ENCODE assay signal across 13 cellular contexts in genomic region chr13:75376792-75377402, GRCh38.
DNase-seq lines count a peak whose midpoint lies in the region; ATAC-seq and TF ChIP-seq lines count a peak whose summit lies in the region.
"Had no signal": no experiment of that assay in that cellular context is flagged by ENCODE, and none has a peak within 500 bp of the region (broad histone marks: within the 10 kb centered on the region; RNA-seq: fewer than 3 reads in every experiment).

No MANE protein-coding gene starts in this region.

- no peak overlapping the region for H3K23ac ChIP-seq in H9 (ENCODE audit: insufficient read length, low read depth, low read length)

- no peak overlapping the region for H2BK15ac ChIP-seq in H9 (ENCODE audit: low read depth, low read length)

- no peak overlapping the region for H2BK5ac ChIP-seq in H9 (ENCODE audit: insufficient read length, low read length)

- H4K91ac ChIP-seq in H9 (ENCODE audit: insufficient read length, low read depth, low read length), result no peak overlapping the region

- H3K4ac ChIP-seq in H9 (ENCODE audit: low read depth, low read length), result no peak overlapping the region

- H3K36me3 ChIP-seq in mucosa of descending colon (ENCODE audit: low read depth), result no peaks in the 10 kb centered on the region

- no peak overlapping the region for H3K18ac ChIP-seq in H9 (ENCODE audit: insufficient read length, low read depth, low read length)

- TF ChIP-seq CTCF in mucosa of descending colon (IDR thresholded peaks at IDR 0.05) (no peak), H9 (conservative IDR thresholded peaks at IDR 0.05) (no peak)

- no peaks in the 10 kb centered on the region for H3K36me3 Mint-ChIP-seq in H9 (ENCODE audit: insufficient read depth in 1 of 3, low read depth in 3 of 3)
- H3K36me3 Mint-ChIP-seq: CD14-positive monocyte had no signal

- H3K79me2 ChIP-seq in H9 (ENCODE audit: insufficient read depth, low read length), result 0 out of 2 replicates have a peak, but pooled peaks cover 1% of the 10 kb centered on the region

- H4K8ac ChIP-seq in H9 (replicated peaks; ENCODE audit: insufficient read length, low read depth, low read length), result no peak overlapping the region

- no peak overlapping the region for H4K5ac ChIP-seq in H9 (ENCODE audit: insufficient read length, low read depth, low read length)

- H3K4me3 Mint-ChIP-seq in H9, result no peak overlapping the region
- H3K4me3 Mint-ChIP-seq: CD14-positive monocyte; CD8-positive, alpha-beta memory T cell had no signal

- no peak overlapping the region for H3K14ac ChIP-seq in H9 (ENCODE audit: insufficient read depth, low read length)

- no peak overlapping the region for H3K4me2 ChIP-seq in H9 (ENCODE audit: insufficient read depth, insufficient read length, low read length)

- DNase-seq in DMS 273 (lab: John Stamatoyannopoulos, UW; ENCODE audit: unreplicated experiment), result peak; percentile 16
- DNase-seq in DMS 273 treated with DMSO at 0.1 percent for 48 hours (lab: John Stamatoyannopoulos, UW), result no peak
- DNase-seq in left colon, result no peak
- no peak for DNase-seq in mucosa of descending colon
- no peak for DNase-seq in HCEC 1CT
- DNase-seq in NCI-H1048 (lab: John Stamatoyannopoulos, UW), result no peak
- no peak for DNase-seq in H9
- DNase-seq: Caco-2; CD8-positive, alpha-beta memory T cell had no signal

- ATAC-seq in left colon (peak; percentile 66), mucosa of descending colon (peak; percentile 57)
- ATAC-seq: GM12878, HCT116 had no signal

- H3K4me3 ChIP-seq in mucosa of descending colon, result no peak overlapping the region
- H3K4me3 ChIP-seq: GM12878 had no signal

- no peak overlapping the region for H3K27ac ChIP-seq in H9 (ENCODE audit: insufficient read length, low read depth, low read length)
- H3K27ac ChIP-seq: 22Rv1 had no signal

- H3T11ph ChIP-seq in H9 (ENCODE audit: low read length), result no peak overlapping the region

- H3K23me2 ChIP-seq in H9 (ENCODE audit: insufficient read length, low read depth, low read length, poor library complexity, severe bottlenecking), result no peaks in the 10 kb centered on the region

- H3K9ac ChIP-seq in H9 (ENCODE audit: extremely low read depth, insufficient read length, low read length), result no peak overlapping the region

- H3K4me1 ChIP-seq in mucosa of descending colon (ENCODE audit: low read depth), result no peaks in the 10 kb centered on the region
- peaks cover 2% of the 10 kb centered on the region; the same call in 1 of the 2 replicates for H3K4me1 ChIP-seq in H9 (ENCODE audit: insufficient read depth, low read length)

- no peak overlapping the region for H3K56ac ChIP-seq in H9 (ENCODE audit: insufficient read length, low read depth, low read length)

- no peaks in the 10 kb centered on the region for H3K27me3 Mint-ChIP-seq in H9 (ENCODE audit: low read depth)

- intact Hi-C loops in left colon (cut with DNase I, micrococcal nuclease) (no loop called here), mucosa of descending colon (cut with DNase I, micrococcal nuclease) (loop anchor here in 1 of 2 donors (10.0 kb wide), 1 partner anchor 108 kb away; the partner anchor contains the start of gene TBC1D4)

- H3K9me3 ChIP-seq in mucosa of descending colon, result no peaks in the 10 kb centered on the region
- no peaks in the 10 kb centered on the region for H3K9me3 ChIP-seq in H9 (ENCODE audit: control insufficient read depth, low read depth, low read length)
- H3K9me3 ChIP-seq: Caco-2 had no signal

- H3K4me1 Mint-ChIP-seq in H9, result peaks cover 0 to 10% of the 10 kb centered on the region in 2 experiments; a peak in 2 of 4 replicates
- H3K4me1 Mint-ChIP-seq: CD14-positive monocyte; CD8-positive, alpha-beta memory T cell had no signal

- H3K79me1 ChIP-seq in H9 (ENCODE audit: insufficient read depth, low read depth, low read length, poor library complexity, severe bottlenecking), result peaks cover 2% of the 10 kb centered on the region

- no CpG with 5 or more reads among the region's 6 CpGs for WGBS in H9 (ENCODE audit: extremely low coverage, insufficient read length, low lambda C conversion rate)

- no peak overlapping the region for H2AFZ ChIP-seq in H9 (ENCODE audit: low read length)

- H2BK20ac ChIP-seq in H9 (ENCODE audit: low read depth, low read length, poor library complexity, severe bottlenecking), result no peak overlapping the region

- 0 out of 7 replicates have a peak overlapping the region, but pooled peaks of 1 of the 3 experiments have one; percentile 16 for H3K27ac Mint-ChIP-seq in H9
- H3K27ac Mint-ChIP-seq: CD14-positive monocyte; CD8-positive, alpha-beta memory T cell had no signal

- H4K20me1 ChIP-seq in H9 (ENCODE audit: control insufficient read depth, insufficient read depth, insufficient read length), result no peaks in the 10 kb centered on the region

- no peak overlapping the region for H2AK5ac ChIP-seq in H9 (ENCODE audit: insufficient read length, low read length)

- H3K27me3 ChIP-seq in H9 (ENCODE audit: insufficient read depth, low read length), result no peaks in the 10 kb centered on the region

- no peaks in the 10 kb centered on the region for H3K9me3 Mint-ChIP-seq in H9
- H3K9me3 Mint-ChIP-seq: CD8-positive, alpha-beta memory T cell had no signal

- H2BK120ac ChIP-seq in H9 (ENCODE audit: low read depth, low read length, poor library complexity, severe bottlenecking), result no peak overlapping the region

- H2BK12ac ChIP-seq in H9 (ENCODE audit: insufficient read length, low read depth, low read length), result no peak overlapping the region
